Comparison of ENCODE assay signal across 34 cellular contexts in genomic region chr10:72423426-72423825, GRCh38.
"Had no signal": no experiment of that assay in that cellular context is flagged by ENCODE, and none has a peak within 500 bp of the region (broad histone marks: within the 10 kb centered on the region; RNA-seq: fewer than 3 reads in every experiment).

No MANE protein-coding gene starts in this region.

- H3K4me3 ChIP-seq: MG63 had no signal

- H3K9me3 ChIP-seq: MG63 had no signal

- H3K27me3 ChIP-seq: MG63 had no signal

- DNase-seq: Karpas-422, Kasumi-1, MG63, MM.1S, MV-4-11, NCI-H1048, NCI-H1092, NCI-H1092 treated with DMSO at 0.1 percent for 48 hours, NCI-H1105, NCI-H1105 treated with DMSO at 0.1 percent for 48 hours, NCI-H1417, NCI-H1417 treated with DMSO at 0.1 percent for 48 hours, NCI-H1436, NCI-H1436 treated with DMSO at 0.1 percent for 48 hours, NCI-H146, NCI-H1694, NCI-H1694 treated with DMSO at 0.1 percent for 48 hours, NCI-H187, NCI-H187 treated with DMSO at 0.1 percent for 48 hours, NCI-H1930, NCI-H2029, NCI-H2029 treated with DMSO at 0.1 percent for 48 hours, NCI-H2081, NCI-H2081 treated with DMSO at 0.1 percent for 48 hours, NCI-H2107, NCI-H2171, NCI-H2171 treated with DMSO at 0.1 percent for 48 hours, NCI-H2227 treated with DMSO at 0.1 percent for 48 hours, NCI-H226, NCI-H345, NCI-H446, NCI-H446 treated with DMSO at 0.1 percent for 48 hours, NCI-H510A, NCI-H510A treated with DMSO at 0.1 percent for 48 hours had no signal
